In the genomic region with DNA sequence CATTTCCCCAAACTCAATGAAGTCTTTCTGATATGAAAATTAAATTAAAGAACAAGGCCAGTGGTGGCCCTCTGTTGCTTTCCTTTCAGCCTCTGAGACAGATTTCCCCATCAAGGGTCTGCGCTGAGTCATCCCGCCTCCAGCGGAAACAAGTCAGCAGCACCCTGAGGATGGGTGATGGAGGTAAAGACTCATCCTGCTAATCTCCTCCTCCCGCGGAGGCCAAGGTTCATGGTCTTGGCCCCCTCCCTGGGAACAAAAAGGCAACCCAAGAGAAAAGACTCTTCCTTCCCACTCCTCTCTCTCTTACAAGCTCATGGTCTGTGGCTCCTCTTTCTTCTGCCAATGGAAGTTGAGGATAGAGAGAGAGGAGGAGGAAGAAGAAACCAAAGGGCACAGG, we compare ENCODE assay signal across 10 cellular contexts. TPM values are rescaled to one million over a fixed set of nuclear protein-coding genes. Genes with fewer than 3 reads are reported as not detected.
DNase-seq lines count a peak whose midpoint lies in the region; ATAC-seq and TF ChIP-seq lines count a peak whose summit lies in the region.
"Had no signal": no experiment of that assay in that cellular context is flagged by ENCODE, and none has a peak within 500 bp of the region (broad histone marks: within the 10 kb centered on the region; RNA-seq: fewer than 3 reads in every experiment).

No MANE protein-coding gene starts in this region.

- DNase-seq in HT1080 (ENCODE audit: low read depth) (peak; percentile 74), choroid plexus epithelial cell (ENCODE audit: low read depth) (peak; percentile 94), NCI-H1417 treated with DMSO at 0.1 percent for 48 hours (lab: John Stamatoyannopoulos, UW) (no peak), NCI-H2029 treated with DMSO at 0.1 percent for 48 hours (lab: John Stamatoyannopoulos, UW) (no peak), hepatic stellate cell (ENCODE audit: low spot score) (no peak)
- peak; percentile 33 to 51 for DNase-seq in activated CD4-positive, alpha-beta T cell treated with anti-CD3 and anti-CD28 coated beads, Interleukin-2, amount 50 U/mL, for 24 hours (ENCODE audit: low read depth in 1 of 2, low spot score in 1 of 2)
- peak; percentile 60 to 83 for DNase-seq in stimulated activated CD4-positive, alpha-beta T cell treated with anti-CD3 and anti-CD28 coated beads, Interleukin-4, amount 100 ng/mL, for 4 hours
- DNase-seq: DND-41 had no signal

- no peak for ATAC-seq in GM19328 (IDR thresholded peaks at IDR 0.05; ENCODE audit: unreplicated experiment)
- ATAC-seq: heart left ventricle had no signal

- TF ChIP-seq CTCF in choroid plexus epithelial cell (conservative IDR thresholded peaks at IDR 0.05; ENCODE audit: low read depth, low read length), result peak; percentile 9

- H3K4me3 ChIP-seq in choroid plexus epithelial cell (ENCODE audit: low read depth, low read length), result no peak overlapping the region
- H3K4me3 ChIP-seq: heart left ventricle had no signal

RNA-seq across cellular contexts. Expression of a gene that starts 9.0 kb away (rescaled TPM):
- total RNA-seq in HT1080 (2014; rRNA removed; shearing (Covaris generic)), result 16.7 and 21.8 TPM in 2 replicates
- 51.4 and 62.6 TPM in 2 replicates for polyA plus RNA-seq in HT1080 (2015; cell fraction: cytosol; rRNA removed)
- polyA plus RNA-seq in HT1080 (2015; cell fraction: nucleus; rRNA removed), result 99.3 and 108 TPM in 2 replicates

RNA-seq across cellular contexts. Expression of a gene that starts 23.4 kb away (rescaled TPM):
- 0.13 and 0.43 TPM in 2 replicates for total RNA-seq in HT1080 (2014; rRNA removed; shearing (Covaris generic))
- 0.38 and 0.59 TPM in 2 replicates for polyA plus RNA-seq in HT1080 (2015; cell fraction: cytosol; rRNA removed)
- polyA plus RNA-seq in HT1080 (2015; cell fraction: nucleus; rRNA removed), result 0.52 and 0.68 TPM in 2 replicates

Comparison
In these comparisons a context has a peak if more than half of its experiments do, and no peak if none do; other contexts are left out.
1. DNase-seq: peak in HT1080 (single experiment), activated CD4-positive, alpha-beta T cell treated with anti-CD3 and anti-CD28 coated beads, Interleukin-2, amount 50 U/mL, for 24 hours (2 of 2), choroid plexus epithelial cell (single experiment) and stimulated activated CD4-positive, alpha-beta T cell treated with anti-CD3 and anti-CD28 coated beads, Interleukin-4, amount 100 ng/mL, for 4 hours (2 of 2); none in NCI-H1417 treated with DMSO at 0.1 percent for 48 hours (single experiment), NCI-H2029 treated with DMSO at 0.1 percent for 48 hours (single experiment) and hepatic stellate cell (single experiment).